8 cellular contexts compared by ENCODE assay signal in genomic region chr18:80108739-80109675, GRCh38. TPM values are rescaled to one million over a fixed set of nuclear protein-coding genes. Genes with fewer than 3 reads are reported as not detected.
DNase-seq lines count a peak whose midpoint lies in the region; ATAC-seq, FAIRE-seq and TF ChIP-seq lines count a peak whose summit lies in the region.

A gene with protein sequence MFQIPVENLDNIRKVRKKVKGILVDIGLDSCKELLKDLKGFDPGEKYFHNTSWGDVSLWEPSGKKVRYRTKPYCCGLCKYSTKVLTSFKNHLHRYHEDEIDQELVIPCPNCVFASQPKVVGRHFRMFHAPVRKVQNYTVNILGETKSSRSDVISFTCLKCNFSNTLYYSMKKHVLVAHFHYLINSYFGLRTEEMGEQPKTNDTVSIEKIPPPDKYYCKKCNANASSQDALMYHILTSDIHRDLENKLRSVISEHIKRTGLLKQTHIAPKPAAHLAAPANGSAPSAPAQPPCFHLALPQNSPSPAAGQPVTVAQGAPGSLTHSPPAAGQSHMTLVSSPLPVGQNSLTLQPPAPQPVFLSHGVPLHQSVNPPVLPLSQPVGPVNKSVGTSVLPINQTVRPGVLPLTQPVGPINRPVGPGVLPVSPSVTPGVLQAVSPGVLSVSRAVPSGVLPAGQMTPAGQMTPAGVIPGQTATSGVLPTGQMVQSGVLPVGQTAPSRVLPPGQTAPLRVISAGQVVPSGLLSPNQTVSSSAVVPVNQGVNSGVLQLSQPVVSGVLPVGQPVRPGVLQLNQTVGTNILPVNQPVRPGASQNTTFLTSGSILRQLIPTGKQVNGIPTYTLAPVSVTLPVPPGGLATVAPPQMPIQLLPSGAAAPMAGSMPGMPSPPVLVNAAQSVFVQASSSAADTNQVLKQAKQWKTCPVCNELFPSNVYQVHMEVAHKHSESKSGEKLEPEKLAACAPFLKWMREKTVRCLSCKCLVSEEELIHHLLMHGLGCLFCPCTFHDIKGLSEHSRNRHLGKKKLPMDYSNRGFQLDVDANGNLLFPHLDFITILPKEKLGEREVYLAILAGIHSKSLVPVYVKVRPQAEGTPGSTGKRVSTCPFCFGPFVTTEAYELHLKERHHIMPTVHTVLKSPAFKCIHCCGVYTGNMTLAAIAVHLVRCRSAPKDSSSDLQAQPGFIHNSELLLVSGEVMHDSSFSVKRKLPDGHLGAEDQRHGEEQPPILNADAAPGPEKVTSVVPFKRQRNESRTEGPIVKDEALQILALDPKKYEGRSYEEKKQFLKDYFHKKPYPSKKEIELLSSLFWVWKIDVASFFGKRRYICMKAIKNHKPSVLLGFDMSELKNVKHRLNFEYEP (plus strand): TSS chr18:80109262. CDS start chr18:80117543, 8,281 bp downstream.

- TF ChIP-seq EP300 in A549 (IDR thresholded peaks at IDR 0.05) = no peak

- H3K4me3 Mint-ChIP-seq in immature natural killer cell = peak within 1 kb of the TSS; percentile 77 to 87 (median 82)

- no TSS peak for BruUV-seq in mammary epithelial cell (replicated peaks; lab: Mats Ljungman, UMichigan)

- H3K9me3 Mint-ChIP-seq in immature natural killer cell = no peaks in the 10 kb centered on the region

- 6% methylated on average over 5 of the region's 76 CpGs for WGBS in A549 (ENCODE audit: missing lambda C conversion rate)
- whole genome bisulfite sequencing in mammary epithelial cell (ENCODE audit: low coverage, missing lambda C conversion rate) = 3% methylated on average over 8 of the region's 76 CpGs

- peaks cover 46% of the 10 kb centered on the region for H3K79me2 ChIP-seq in mammary epithelial cell (ENCODE audit: insufficient read depth, low read length)

- H3K9ac ChIP-seq in mammary epithelial cell (ENCODE audit: insufficient read depth, low read length) = peak within 1 kb of the TSS; percentile 77

- H3K27me3 Mint-ChIP-seq in immature natural killer cell (ENCODE audit: low read depth in 3 of 3) = peaks cover 9 to 13% (median 12%) of the 10 kb centered on the region in 3 donors

- FAIRE-seq in A549 (lab: Jason Lieb, UNC) = no peak

- ATAC-seq in A549 (peak; percentile 90 to 95), GM18858 (IDR thresholded peaks at IDR 0.05; ENCODE audit: unreplicated experiment) (peak; percentile 49), HG03095 (IDR thresholded peaks at IDR 0.05; ENCODE audit: unreplicated experiment) (peak; percentile 52)

- H3K4me1 Mint-ChIP-seq in immature natural killer cell = peaks cover 14 to 42% of the 10 kb centered on the region in 2 donors

- DNase-seq in A549 (ENCODE audit: low read depth in 1 of 2, low spot score in 1 of 2) = peak; percentile 77 to 97
- DNase-seq in NCI-H2171 treated with DMSO at 0.1 percent for 48 hours (lab: John Stamatoyannopoulos, UW) = peak; percentile 83
- DNase-seq in mammary epithelial cell = peak; percentile 93
- DNase-seq in immature natural killer cell = peak; percentile 88 to 89 (median 89)
- peak; percentile 75 for DNase-seq in smooth muscle cell of the brain vasculature (ENCODE audit: low read depth, low spot score)

- H3K9me3 ChIP-seq in A549 (no peaks in the 10 kb centered on the region), mammary epithelial cell (replicated peaks; ENCODE audit: insufficient read depth, low read length) (no peaks in the 10 kb centered on the region)

- H3K4me1 ChIP-seq in A549 (peaks cover 19% of the 10 kb centered on the region), mammary epithelial cell (ENCODE audit: insufficient read depth, low read length) (peaks cover 12% of the 10 kb centered on the region)

- H3K27ac ChIP-seq in A549 = peak within 1 kb of the TSS; percentile 90 to 99
- peak within 1 kb of the TSS; percentile 70 for H3K27ac ChIP-seq in VCaP
- peak within 1 kb of the TSS; percentile 84 for H3K27ac ChIP-seq in mammary epithelial cell (ENCODE audit: insufficient read depth, low read depth, low read length)

- intact Hi-C loops in mammary epithelial cell (cut with micrococcal nuclease) = loop anchor here (2.0 to 5.0 kb wide), 4 partner anchors 40 to 432 kb away; partner anchors contain the start of genes CTDP1, RBFA and TXNL4A

- H3K36me3 Mint-ChIP-seq in immature natural killer cell = peaks cover 0 to 4% (median 0%) of the 10 kb centered on the region in 3 donors

- H3K27ac Mint-ChIP-seq in immature natural killer cell = peak within 1 kb of the TSS; percentile 80 to 94 (median 92)

- no peaks in the 10 kb centered on the region for H3K27me3 ChIP-seq in mammary epithelial cell (ENCODE audit: insufficient read depth, low read length)

- POLR2A ChIA-PET in A549 (lab: Yijun Ruan, JAX) = interaction anchor here (1.3 kb wide), 1 partner anchor 75 kb away, joined by 8 read pairs; the partner anchor contains the start of gene RBFA

- H3K4me3 ChIP-seq in A549 (peak within 1 kb of the TSS; percentile 74), mammary epithelial cell (replicated peaks in 1 of 3; ENCODE audit: insufficient read depth in 1 of 3, low read depth in 2 of 3, low read length in 3 of 3) (peak within 1 kb of the TSS; percentile 75 to 89 (median 86))

- H3K4me2 ChIP-seq in A549 (peak within 1 kb of the TSS; percentile 87), mammary epithelial cell (ENCODE audit: insufficient read depth, low read depth, low read length) (peak within 1 kb of the TSS; percentile 93)

- dilution Hi-C loops in mammary epithelial cell (cut with HindIII; ENCODE audit: low sequenced_read_pairs) = loop anchor here (5.0 kb wide), 2 partner anchors 38 to 42 kb away; no protein-coding TSS in a partner anchor

- no peaks in the 10 kb centered on the region for H4K20me1 ChIP-seq in mammary epithelial cell (ENCODE audit: insufficient read depth, low read length)

- no peak for TF ChIP-seq CTCF in A549 (IDR thresholded peaks at IDR 0.05)
- no peak for TF ChIP-seq CTCF in VCaP (conservative IDR thresholded peaks at IDR 0.05)
- no peak for TF ChIP-seq CTCF in mammary epithelial cell (conservative IDR thresholded peaks at IDR 0.05 in 1 of 2, IDR thresholded peaks at IDR 0.05 in 1 of 2; ENCODE audit: extremely low read depth in 1 of 2, insufficient read depth in 1 of 2, low read depth in 1 of 2, low read length in 2 of 2)

- peak; percentile 31 for TF ChIP-seq POLR2A in A549 (IDR thresholded peaks at IDR 0.05; ENCODE audit: low read length)

- no peaks in the 10 kb centered on the region for H3K36me3 ChIP-seq in mammary epithelial cell (ENCODE audit: insufficient read depth, low read length)

- TF ChIP-seq RAD21 in A549 (conservative IDR thresholded peaks at IDR 0.05 in 1 of 2, IDR thresholded peaks at IDR 0.05 in 1 of 2) = no peak

- in situ Hi-C loops in mammary epithelial cell (cut with MboI; ENCODE audit: low sequenced_read_pairs in 2 of 2) = no loop called here

- H2AFZ ChIP-seq in mammary epithelial cell (ENCODE audit: low read depth, low read length) = peak within 1 kb of the TSS; percentile 92

- CTCF ChIA-PET in A549 (lab: Yijun Ruan, JAX) (no interaction called here), mammary epithelial cell (lab: Charles Lee; ENCODE audit: low non-redundant PET) (no interaction called here)

TF ChIP-seq in A549, 52 proteins besides CTCF, POLR2A, EP300 and RAD21 (continues in another document):
- TF ChIP-seq, protein P1, sequence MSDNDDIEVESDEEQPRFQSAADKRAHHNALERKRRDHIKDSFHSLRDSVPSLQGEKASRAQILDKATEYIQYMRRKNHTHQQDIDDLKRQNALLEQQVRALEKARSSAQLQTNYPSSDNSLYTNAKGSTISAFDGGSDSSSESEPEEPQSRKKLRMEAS (IDR thresholded peaks at IDR 0.05) = peak; percentile 29; the same call in 1 of the 2 replicates
- TF ChIP-seq RNF2 (IDR thresholded peaks at IDR 0.05; ENCODE audit: borderline replicate concordance, low read depth) (no peak), PBX3 (IDR thresholded peaks at IDR 0.05) (no peak), JUNB (IDR thresholded peaks at IDR 0.05) (no peak), HOXA7 (CRISPR knock-in tag; IDR thresholded peaks at IDR 0.05) (no peak), CHD4 (IDR thresholded peaks at IDR 0.05; ENCODE audit: borderline replicate concordance) (no peak), HEYL (CRISPR knock-in tag; IDR thresholded peaks at IDR 0.05) (no peak), FOXS1 (CRISPR knock-in tag; IDR thresholded peaks at IDR 0.05) (no peak), TP53 (CRISPR knock-in tag; IDR thresholded peaks at IDR 0.05) (no peak), FOSL2 (IDR thresholded peaks at IDR 0.05) (no peak), FOSL2 (CRISPR knock-in tag; IDR thresholded peaks at IDR 0.05) (peak; percentile 95), CBX2 (IDR thresholded peaks at IDR 0.05; ENCODE audit: borderline replicate concordance, low read depth) (no peak), PHF8 (IDR thresholded peaks at IDR 0.05; ENCODE audit: borderline replicate concordance, low read depth) (0 out of 2 replicates have a peak, but pooled peaks have one; percentile 37), HES2 (IDR thresholded peaks at IDR 0.05) (no peak), FOSB (CRISPR knock-in tag; IDR thresholded peaks at IDR 0.05) (no peak), HOXB5 (CRISPR knock-in tag; IDR thresholded peaks at IDR 0.05) (no peak), ZSCAN20 (CRISPR knock-in tag; IDR thresholded peaks at IDR 0.05) (no peak), MYC (IDR thresholded peaks at IDR 0.05; ENCODE audit: borderline replicate concordance, low read length) (no peak), ZNF302 (CRISPR knock-in tag; IDR thresholded peaks at IDR 0.05) (no peak)

RNA-seq across cellular contexts. Expression of the gene that starts here (rescaled TPM):
- polyA plus RNA-seq in A549 (2011; rRNA removed) (9.8 and 14.8 TPM in 2 replicates), A549 (2017; fragmentation: RNase III; extraction: RNeasy Plus Mini Kit Qiagen cat#74134 plus additional on column Dnase treatment) (9.9 to 11.2 TPM (median 10.8 TPM) in 3 replicates), mammary epithelial cell (9.1 TPM), immature natural killer cell (1 to 10 TPM; 3.6 to 7.2 (median 5.2) TPM)
- polyA plus RNA-seq in A549 (2012; cell fraction: cytosol; rRNA removed) = 5.1 and 6.6 TPM in 2 replicates
- 12.0 and 15.3 TPM in 2 replicates for polyA plus RNA-seq in A549 (2012; cell fraction: nucleus; rRNA removed)
- 18.4 and 19.9 TPM in 2 replicates for polyA minus RNA-seq in A549 (2011; rRNA and poly(A)+ RNA removed)
- total RNA-seq in mammary epithelial cell = 10 to 100 TPM; 21.5 to 27.2 TPM
- polyA minus RNA-seq in mammary epithelial cell = 22.7 TPM

Comparison
In these comparisons a context has a peak if more than half of its experiments do, and no peak if none do; other contexts are left out.
1. Peak in every context shown above with its lines: DNase-seq, ATAC-seq, H3K4me3 ChIP-seq and H3K27ac ChIP-seq.